Comparison of ENCODE assay signal across 1 cellular context in the genomic region with DNA sequence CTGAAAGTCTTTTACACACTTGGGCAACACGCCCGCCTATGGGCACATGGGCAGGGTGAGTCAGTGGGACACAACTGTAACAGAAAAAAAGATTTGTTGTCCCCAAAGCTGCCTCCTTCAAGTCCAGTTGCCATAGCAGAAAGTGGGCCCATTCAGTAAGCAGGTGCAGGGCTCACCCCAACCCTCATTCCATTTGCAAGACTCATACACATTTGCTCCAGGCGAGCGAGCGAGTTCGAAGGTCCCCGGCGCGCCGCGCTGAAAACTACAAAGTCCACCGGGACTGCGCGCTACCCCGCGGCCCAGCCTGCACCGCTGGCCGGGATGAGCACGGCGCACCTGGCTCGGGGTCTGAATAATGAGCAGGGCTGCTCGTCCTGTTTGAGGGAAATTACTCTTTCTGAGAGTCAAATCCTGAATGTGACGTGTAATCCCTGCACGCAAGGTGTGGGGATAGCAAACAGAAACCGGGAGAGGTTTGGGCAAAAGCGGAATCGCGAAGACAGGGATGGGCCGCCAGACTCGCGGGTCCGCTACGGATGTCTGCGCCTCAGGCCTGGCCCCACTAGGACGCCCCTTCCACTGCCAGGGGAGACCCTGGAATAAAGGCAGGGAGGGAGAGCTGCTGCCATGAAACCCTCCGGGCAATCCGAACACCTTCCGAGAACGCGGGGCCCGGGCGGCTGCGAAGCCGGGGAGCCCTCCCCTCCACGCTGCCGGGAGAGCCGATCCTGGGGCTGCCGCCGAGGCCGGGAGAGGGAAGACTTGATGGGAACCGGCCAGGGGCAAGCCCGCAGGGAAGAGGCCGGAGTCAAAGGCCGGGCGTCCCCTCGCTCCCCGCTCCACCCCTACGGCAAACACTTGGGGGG.
TF ChIP-seq lines count a peak whose summit lies in the region.

No MANE protein-coding gene starts in this region.

TF ChIP-seq in HepG2, 621 proteins besides CTCF, POLR2A, EP300 and RAD21 (continued from another document and continues in another):
- TF ChIP-seq, protein P1, sequence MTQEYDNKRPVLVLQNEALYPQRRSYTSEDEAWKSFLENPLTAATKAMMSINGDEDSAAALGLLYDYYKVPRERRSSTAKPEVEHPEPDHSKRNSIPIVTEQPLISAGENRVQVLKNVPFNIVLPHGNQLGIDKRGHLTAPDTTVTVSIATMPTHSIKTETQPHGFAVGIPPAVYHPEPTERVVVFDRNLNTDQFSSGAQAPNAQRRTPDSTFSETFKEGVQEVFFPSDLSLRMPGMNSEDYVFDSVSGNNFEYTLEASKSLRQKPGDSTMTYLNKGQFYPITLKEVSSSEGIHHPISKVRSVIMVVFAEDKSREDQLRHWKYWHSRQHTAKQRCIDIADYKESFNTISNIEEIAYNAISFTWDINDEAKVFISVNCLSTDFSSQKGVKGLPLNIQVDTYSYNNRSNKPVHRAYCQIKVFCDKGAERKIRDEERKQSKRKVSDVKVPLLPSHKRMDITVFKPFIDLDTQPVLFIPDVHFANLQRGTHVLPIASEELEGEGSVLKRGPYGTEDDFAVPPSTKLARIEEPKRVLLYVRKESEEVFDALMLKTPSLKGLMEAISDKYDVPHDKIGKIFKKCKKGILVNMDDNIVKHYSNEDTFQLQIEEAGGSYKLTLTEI (CRISPR knock-in tag; conservative IDR thresholded peaks at IDR 0.05), result no peak
- TF ChIP-seq, protein P2, sequence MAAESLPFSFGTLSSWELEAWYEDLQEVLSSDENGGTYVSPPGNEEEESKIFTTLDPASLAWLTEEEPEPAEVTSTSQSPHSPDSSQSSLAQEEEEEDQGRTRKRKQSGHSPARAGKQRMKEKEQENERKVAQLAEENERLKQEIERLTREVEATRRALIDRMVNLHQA (CRISPR knock-in tag; IDR thresholded peaks at IDR 0.05), result no peak
- TF ChIP-seq STAG1 (CRISPR knock-in tag; IDR thresholded peaks at IDR 0.05), result 0 out of 2 replicates have a peak, but pooled peaks have one; percentile 10
- peak; percentile 78 for TF ChIP-seq ZFX (CRISPR knock-in tag; IDR thresholded peaks at IDR 0.05; ENCODE audit: low read depth)
- TF ChIP-seq ZNF766 (CRISPR knock-in tag; IDR thresholded peaks at IDR 0.05; ENCODE audit: borderline replicate concordance), result no peak
- TF ChIP-seq ZNF343 (CRISPR knock-in tag; IDR thresholded peaks at IDR 0.05), result no peak
- TF ChIP-seq, protein P3, sequence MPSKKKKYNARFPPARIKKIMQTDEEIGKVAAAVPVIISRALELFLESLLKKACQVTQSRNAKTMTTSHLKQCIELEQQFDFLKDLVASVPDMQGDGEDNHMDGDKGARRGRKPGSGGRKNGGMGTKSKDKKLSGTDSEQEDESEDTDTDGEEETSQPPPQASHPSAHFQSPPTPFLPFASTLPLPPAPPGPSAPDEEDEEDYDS (CRISPR knock-in tag; IDR thresholded peaks at IDR 0.05), result no peak
- TF ChIP-seq BRD4 (CRISPR knock-in tag; IDR thresholded peaks at IDR 0.05), result no peak
- no peak for TF ChIP-seq GATA4 (IDR thresholded peaks at IDR 0.05; ENCODE audit: borderline replicate concordance, low read depth)
- peak; percentile 17; the same call in 1 of the 2 replicates for TF ChIP-seq ARNTL (CRISPR knock-in tag; IDR thresholded peaks at IDR 0.05)
- TF ChIP-seq, protein P4, sequence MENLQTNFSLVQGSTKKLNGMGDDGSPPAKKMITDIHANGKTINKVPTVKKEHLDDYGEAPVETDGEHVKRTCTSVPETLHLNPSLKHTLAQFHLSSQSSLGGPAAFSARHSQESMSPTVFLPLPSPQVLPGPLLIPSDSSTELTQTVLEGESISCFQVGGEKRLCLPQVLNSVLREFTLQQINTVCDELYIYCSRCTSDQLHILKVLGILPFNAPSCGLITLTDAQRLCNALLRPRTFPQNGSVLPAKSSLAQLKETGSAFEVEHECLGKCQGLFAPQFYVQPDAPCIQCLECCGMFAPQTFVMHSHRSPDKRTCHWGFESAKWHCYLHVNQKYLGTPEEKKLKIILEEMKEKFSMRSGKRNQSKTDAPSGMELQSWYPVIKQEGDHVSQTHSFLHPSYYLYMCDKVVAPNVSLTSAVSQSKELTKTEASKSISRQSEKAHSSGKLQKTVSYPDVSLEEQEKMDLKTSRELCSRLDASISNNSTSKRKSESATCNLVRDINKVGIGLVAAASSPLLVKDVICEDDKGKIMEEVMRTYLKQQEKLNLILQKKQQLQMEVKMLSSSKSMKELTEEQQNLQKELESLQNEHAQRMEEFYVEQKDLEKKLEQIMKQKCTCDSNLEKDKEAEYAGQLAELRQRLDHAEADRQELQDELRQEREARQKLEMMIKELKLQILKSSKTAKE (CRISPR knock-in tag; IDR thresholded peaks at IDR 0.05; ENCODE audit: borderline replicate concordance), result peak; percentile 30; the same call in 1 of the 2 replicates
- TF ChIP-seq ZNF564 (CRISPR knock-in tag; IDR thresholded peaks at IDR 0.05), result peak; percentile 21; the same call in 1 of the 2 replicates
- TF ChIP-seq ZNF101 (CRISPR knock-in tag; IDR thresholded peaks at IDR 0.05; ENCODE audit: borderline replicate concordance, low read depth), result no peak
- TF ChIP-seq ZNF296 (CRISPR knock-in tag; conservative IDR thresholded peaks at IDR 0.05), result no peak
- TF ChIP-seq MIER2 (CRISPR knock-in tag; IDR thresholded peaks at IDR 0.05), result peak; percentile 28; the same call in 1 of the 2 replicates
- TF ChIP-seq NCOA5 (CRISPR knock-in tag; IDR thresholded peaks at IDR 0.05), result no peak
- no peak for TF ChIP-seq NPAS2 (CRISPR knock-in tag; IDR thresholded peaks at IDR 0.05; ENCODE audit: borderline replicate concordance)
- no peak for TF ChIP-seq CENPX (CRISPR knock-in tag; IDR thresholded peaks at IDR 0.05)
- TF ChIP-seq, protein P5, sequence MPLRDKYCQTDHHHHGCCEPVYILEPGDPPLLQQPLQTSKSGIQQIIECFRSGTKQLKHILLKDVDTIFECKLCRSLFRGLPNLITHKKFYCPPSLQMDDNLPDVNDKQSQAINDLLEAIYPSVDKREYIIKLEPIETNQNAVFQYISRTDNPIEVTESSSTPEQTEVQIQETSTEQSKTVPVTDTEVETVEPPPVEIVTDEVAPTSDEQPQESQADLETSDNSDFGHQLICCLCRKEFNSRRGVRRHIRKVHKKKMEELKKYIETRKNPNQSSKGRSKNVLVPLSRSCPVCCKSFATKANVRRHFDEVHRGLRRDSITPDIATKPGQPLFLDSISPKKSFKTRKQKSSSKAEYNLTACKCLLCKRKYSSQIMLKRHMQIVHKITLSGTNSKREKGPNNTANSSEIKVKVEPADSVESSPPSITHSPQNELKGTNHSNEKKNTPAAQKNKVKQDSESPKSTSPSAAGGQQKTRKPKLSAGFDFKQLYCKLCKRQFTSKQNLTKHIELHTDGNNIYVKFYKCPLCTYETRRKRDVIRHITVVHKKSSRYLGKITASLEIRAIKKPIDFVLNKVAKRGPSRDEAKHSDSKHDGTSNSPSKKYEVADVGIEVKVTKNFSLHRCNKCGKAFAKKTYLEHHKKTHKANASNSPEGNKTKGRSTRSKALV (CRISPR knock-in tag; IDR thresholded peaks at IDR 0.05), result peak; percentile 98
- TF ChIP-seq, protein P6, sequence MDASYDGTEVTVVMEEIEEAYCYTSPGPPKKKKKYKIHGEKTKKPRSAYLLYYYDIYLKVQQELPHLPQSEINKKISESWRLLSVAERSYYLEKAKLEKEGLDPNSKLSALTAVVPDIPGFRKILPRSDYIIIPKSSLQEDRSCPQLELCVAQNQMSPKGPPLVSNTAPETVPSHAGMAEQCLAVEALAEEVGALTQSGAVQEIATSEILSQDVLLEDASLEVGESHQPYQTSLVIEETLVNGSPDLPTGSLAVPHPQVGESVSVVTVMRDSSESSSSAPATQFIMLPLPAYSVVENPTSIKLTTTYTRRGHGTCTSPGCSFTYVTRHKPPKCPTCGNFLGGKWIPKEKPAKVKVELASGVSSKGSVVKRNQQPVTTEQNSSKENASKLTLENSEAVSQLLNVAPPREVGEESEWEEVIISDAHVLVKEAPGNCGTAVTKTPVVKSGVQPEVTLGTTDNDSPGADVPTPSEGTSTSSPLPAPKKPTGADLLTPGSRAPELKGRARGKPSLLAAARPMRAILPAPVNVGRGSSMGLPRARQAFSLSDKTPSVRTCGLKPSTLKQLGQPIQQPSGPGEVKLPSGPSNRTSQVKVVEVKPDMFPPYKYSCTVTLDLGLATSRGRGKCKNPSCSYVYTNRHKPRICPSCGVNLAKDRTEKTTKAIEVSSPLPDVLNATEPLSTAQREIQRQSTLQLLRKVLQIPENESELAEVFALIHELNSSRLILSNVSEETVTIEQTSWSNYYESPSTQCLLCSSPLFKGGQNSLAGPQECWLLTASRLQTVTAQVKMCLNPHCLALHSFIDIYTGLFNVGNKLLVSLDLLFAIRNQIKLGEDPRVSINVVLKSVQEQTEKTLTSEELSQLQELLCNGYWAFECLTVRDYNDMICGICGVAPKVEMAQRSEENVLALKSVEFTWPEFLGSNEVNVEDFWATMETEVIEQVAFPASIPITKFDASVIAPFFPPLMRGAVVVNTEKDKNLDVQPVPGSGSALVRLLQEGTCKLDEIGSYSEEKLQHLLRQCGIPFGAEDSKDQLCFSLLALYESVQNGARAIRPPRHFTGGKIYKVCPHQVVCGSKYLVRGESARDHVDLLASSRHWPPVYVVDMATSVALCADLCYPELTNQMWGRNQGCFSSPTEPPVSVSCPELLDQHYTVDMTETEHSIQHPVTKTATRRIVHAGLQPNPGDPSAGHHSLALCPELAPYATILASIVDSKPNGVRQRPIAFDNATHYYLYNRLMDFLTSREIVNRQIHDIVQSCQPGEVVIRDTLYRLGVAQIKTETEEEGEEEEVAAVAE (CRISPR knock-in tag; IDR thresholded peaks at IDR 0.05; ENCODE audit: borderline replicate concordance), result no peak
- TF ChIP-seq, protein P7, sequence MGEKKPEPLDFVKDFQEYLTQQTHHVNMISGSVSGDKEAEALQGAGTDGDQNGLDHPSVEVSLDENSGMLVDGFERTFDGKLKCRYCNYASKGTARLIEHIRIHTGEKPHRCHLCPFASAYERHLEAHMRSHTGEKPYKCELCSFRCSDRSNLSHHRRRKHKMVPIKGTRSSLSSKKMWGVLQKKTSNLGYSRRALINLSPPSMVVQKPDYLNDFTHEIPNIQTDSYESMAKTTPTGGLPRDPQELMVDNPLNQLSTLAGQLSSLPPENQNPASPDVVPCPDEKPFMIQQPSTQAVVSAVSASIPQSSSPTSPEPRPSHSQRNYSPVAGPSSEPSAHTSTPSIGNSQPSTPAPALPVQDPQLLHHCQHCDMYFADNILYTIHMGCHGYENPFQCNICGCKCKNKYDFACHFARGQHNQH (CRISPR knock-in tag; IDR thresholded peaks at IDR 0.05), result 0 out of 2 replicates have a peak, but pooled peaks have one; percentile 30
- peak; percentile 83 for TF ChIP-seq AGO2 (optimal IDR thresholded peaks at IDR 0.05; ENCODE audit: low read depth, low read length)
- TF ChIP-seq, protein P8, sequence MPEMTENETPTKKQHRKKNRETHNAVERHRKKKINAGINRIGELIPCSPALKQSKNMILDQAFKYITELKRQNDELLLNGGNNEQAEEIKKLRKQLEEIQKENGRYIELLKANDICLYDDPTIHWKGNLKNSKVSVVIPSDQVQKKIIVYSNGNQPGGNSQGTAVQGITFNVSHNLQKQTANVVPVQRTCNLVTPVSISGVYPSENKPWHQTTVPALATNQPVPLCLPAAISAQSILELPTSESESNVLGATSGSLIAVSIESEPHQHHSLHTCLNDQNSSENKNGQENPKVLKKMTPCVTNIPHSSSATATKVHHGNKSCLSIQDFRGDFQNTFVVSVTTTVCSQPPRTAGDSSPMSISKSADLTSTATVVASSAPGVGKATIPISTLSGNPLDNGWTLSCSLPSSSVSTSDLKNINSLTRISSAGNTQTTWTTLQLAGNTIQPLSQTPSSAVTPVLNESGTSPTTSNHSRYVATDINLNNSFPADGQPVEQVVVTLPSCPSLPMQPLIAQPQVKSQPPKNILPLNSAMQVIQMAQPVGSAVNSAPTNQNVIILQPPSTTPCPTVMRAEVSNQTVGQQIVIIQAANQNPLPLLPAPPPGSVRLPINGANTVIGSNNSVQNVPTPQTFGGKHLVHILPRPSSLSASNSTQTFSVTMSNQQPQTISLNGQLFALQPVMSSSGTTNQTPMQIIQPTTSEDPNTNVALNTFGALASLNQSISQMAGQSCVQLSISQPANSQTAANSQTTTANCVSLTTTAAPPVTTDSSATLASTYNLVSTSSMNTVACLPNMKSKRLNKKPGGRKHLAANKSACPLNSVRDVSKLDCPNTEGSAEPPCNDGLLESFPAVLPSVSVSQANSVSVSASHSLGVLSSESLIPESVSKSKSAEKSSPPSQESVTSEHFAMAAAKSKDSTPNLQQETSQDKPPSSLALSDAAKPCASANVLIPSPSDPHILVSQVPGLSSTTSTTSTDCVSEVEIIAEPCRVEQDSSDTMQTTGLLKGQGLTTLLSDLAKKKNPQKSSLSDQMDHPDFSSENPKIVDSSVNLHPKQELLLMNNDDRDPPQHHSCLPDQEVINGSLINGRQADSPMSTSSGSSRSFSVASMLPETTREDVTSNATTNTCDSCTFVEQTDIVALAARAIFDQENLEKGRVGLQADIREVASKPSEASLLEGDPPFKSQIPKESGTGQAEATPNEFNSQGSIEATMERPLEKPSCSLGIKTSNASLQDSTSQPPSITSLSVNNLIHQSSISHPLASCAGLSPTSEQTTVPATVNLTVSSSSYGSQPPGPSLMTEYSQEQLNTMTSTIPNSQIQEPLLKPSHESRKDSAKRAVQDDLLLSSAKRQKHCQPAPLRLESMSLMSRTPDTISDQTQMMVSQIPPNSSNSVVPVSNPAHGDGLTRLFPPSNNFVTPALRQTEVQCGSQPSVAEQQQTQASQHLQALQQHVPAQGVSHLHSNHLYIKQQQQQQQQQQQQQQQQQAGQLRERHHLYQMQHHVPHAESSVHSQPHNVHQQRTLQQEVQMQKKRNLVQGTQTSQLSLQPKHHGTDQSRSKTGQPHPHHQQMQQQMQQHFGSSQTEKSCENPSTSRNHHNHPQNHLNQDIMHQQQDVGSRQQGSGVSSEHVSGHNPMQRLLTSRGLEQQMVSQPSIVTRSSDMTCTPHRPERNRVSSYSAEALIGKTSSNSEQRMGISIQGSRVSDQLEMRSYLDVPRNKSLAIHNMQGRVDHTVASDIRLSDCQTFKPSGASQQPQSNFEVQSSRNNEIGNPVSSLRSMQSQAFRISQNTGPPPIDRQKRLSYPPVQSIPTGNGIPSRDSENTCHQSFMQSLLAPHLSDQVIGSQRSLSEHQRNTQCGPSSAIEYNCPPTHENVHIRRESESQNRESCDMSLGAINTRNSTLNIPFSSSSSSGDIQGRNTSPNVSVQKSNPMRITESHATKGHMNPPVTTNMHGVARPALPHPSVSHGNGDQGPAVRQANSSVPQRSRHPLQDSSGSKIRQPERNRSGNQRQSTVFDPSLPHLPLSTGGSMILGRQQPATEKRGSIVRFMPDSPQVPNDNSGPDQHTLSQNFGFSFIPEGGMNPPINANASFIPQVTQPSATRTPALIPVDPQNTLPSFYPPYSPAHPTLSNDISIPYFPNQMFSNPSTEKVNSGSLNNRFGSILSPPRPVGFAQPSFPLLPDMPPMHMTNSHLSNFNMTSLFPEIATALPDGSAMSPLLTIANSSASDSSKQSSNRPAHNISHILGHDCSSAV (CRISPR knock-in tag; IDR thresholded peaks at IDR 0.05; ENCODE audit: borderline replicate concordance), result no peak
- no peak for TF ChIP-seq HOXA7 (CRISPR knock-in tag; IDR thresholded peaks at IDR 0.05)
